In genomic region chr22:19179472-19180048, GRCh38 we compare ENCODE assay signal across 1 cellular context.
TF ChIP-seq lines count a peak whose summit lies in the region.

No MANE protein-coding gene starts in this region.

TF ChIP-seq in GM23338, 12 proteins besides CTCF, POLR2A, EP300 and RAD21 (continued from another document):
- no peak for TF ChIP-seq ZNF462 (CRISPR knock-in tag; IDR thresholded peaks at IDR 0.05)
- no peak for TF ChIP-seq ZNF114 (CRISPR knock-in tag; IDR thresholded peaks at IDR 0.05)
- TF ChIP-seq, protein P1, sequence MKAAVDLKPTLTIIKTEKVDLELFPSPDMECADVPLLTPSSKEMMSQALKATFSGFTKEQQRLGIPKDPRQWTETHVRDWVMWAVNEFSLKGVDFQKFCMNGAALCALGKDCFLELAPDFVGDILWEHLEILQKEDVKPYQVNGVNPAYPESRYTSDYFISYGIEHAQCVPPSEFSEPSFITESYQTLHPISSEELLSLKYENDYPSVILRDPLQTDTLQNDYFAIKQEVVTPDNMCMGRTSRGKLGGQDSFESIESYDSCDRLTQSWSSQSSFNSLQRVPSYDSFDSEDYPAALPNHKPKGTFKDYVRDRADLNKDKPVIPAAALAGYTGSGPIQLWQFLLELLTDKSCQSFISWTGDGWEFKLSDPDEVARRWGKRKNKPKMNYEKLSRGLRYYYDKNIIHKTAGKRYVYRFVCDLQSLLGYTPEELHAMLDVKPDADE (IDR thresholded peaks at IDR 0.05) = no peak
- TF ChIP-seq CREB1 (CRISPR knock-in tag; IDR thresholded peaks at IDR 0.05; ENCODE audit: low read depth) = no peak
